ENCODE assay signal across 8 cellular contexts in genomic region chr20:58017237-58017969, GRCh38.
DNase-seq lines count a peak whose midpoint lies in the region; ATAC-seq, FAIRE-seq and TF ChIP-seq lines count a peak whose summit lies in the region.

No MANE protein-coding gene starts in this region.

- TF ChIP-seq POLR2A in A549 (IDR thresholded peaks at IDR 0.05; ENCODE audit: low read length), result no peak

- peaks cover 8% of the 10 kb centered on the region for H3K9me3 ChIP-seq in A549

- peak overlapping the region; percentile 96 to 97 for H3K27ac ChIP-seq in A549

- WGBS in A549 (ENCODE audit: missing lambda C conversion rate), result 7% methylated on average over 19 of the region's 20 CpGs

- peak; percentile 90 to 98 for TF ChIP-seq EP300 in A549 (IDR thresholded peaks at IDR 0.05)

- TF ChIP-seq RAD21 in A549 (conservative IDR thresholded peaks at IDR 0.05 in 1 of 2, IDR thresholded peaks at IDR 0.05 in 1 of 2), result peak; percentile 36 to 43; a peak in 4 of 5 replicates

- ATAC-seq in A549 (peak; percentile 69 to 75), GM18858 (IDR thresholded peaks at IDR 0.05; ENCODE audit: unreplicated experiment) (no peak), GM18511 (IDR thresholded peaks at IDR 0.05; ENCODE audit: unreplicated experiment) (no peak), HG02981 (IDR thresholded peaks at IDR 0.05; ENCODE audit: unreplicated experiment) (no peak), HG03025 (IDR thresholded peaks at IDR 0.05; ENCODE audit: low FRiP score, unreplicated experiment) (no peak)

- H3K4me3 ChIP-seq in A549, result no peak overlapping the region

- no peak for TF ChIP-seq CTCF in A549 (IDR thresholded peaks at IDR 0.05)

- POLR2A ChIA-PET in A549 (lab: Yijun Ruan, JAX), result interaction anchor here (0.6 to 1.1 kb wide), 2 partner anchors 37 to 320 kb away, joined by 3 to 4 read pairs; no protein-coding TSS in a partner anchor

- DNase-seq in A549 (ENCODE audit: low read depth in 1 of 2, low spot score in 1 of 2), result peak; percentile 90 to 94
- peak; percentile 89 for DNase-seq in NCI-H146 (lab: John Stamatoyannopoulos, UW)
- peak; percentile 78 for DNase-seq in dedifferentiated amniotic fluid mesenchymal stem cell (ENCODE audit: extremely low spot score)
- DNase-seq in mesenteric fat pad (ENCODE audit: low spot score), result peak; percentile 84

- H3K4me1 ChIP-seq in A549, result peaks cover 69% of the 10 kb centered on the region

- peak overlapping the region; percentile 69 for H3K4me2 ChIP-seq in A549

- FAIRE-seq in A549 (lab: Jason Lieb, UNC), result peak; percentile 96

- CTCF ChIA-PET in A549 (lab: Yijun Ruan, JAX), result interaction anchor here (1.1 kb wide), 1 partner anchor 164 kb away, joined by 3 read pairs; no protein-coding TSS in a partner anchor

TF ChIP-seq in A549, 52 proteins besides CTCF, POLR2A, EP300 and RAD21 (continues in another document):
- TF ChIP-seq FOSL2 (IDR thresholded peaks at IDR 0.05), result peak; percentile 40
- peak; percentile 53 for TF ChIP-seq FOSL2 (CRISPR knock-in tag; IDR thresholded peaks at IDR 0.05)
- peak; percentile 55; the same call in 1 of the 2 replicates for TF ChIP-seq PBX3 (IDR thresholded peaks at IDR 0.05)
- no peak for TF ChIP-seq RNF2 (IDR thresholded peaks at IDR 0.05; ENCODE audit: borderline replicate concordance, low read depth)
- TF ChIP-seq MAFK (IDR thresholded peaks at IDR 0.05; ENCODE audit: partially characterized antibody), result peak; percentile 61
- no peak for TF ChIP-seq TFCP2L1 (CRISPR knock-in tag; IDR thresholded peaks at IDR 0.05)
- no peak for TF ChIP-seq RCOR1 (IDR thresholded peaks at IDR 0.05; ENCODE audit: low read depth, low read length)
- TF ChIP-seq CBX8 (IDR thresholded peaks at IDR 0.05), result no peak
- TF ChIP-seq RFX5 (IDR thresholded peaks at IDR 0.05), result no peak
- TF ChIP-seq, protein P1, sequence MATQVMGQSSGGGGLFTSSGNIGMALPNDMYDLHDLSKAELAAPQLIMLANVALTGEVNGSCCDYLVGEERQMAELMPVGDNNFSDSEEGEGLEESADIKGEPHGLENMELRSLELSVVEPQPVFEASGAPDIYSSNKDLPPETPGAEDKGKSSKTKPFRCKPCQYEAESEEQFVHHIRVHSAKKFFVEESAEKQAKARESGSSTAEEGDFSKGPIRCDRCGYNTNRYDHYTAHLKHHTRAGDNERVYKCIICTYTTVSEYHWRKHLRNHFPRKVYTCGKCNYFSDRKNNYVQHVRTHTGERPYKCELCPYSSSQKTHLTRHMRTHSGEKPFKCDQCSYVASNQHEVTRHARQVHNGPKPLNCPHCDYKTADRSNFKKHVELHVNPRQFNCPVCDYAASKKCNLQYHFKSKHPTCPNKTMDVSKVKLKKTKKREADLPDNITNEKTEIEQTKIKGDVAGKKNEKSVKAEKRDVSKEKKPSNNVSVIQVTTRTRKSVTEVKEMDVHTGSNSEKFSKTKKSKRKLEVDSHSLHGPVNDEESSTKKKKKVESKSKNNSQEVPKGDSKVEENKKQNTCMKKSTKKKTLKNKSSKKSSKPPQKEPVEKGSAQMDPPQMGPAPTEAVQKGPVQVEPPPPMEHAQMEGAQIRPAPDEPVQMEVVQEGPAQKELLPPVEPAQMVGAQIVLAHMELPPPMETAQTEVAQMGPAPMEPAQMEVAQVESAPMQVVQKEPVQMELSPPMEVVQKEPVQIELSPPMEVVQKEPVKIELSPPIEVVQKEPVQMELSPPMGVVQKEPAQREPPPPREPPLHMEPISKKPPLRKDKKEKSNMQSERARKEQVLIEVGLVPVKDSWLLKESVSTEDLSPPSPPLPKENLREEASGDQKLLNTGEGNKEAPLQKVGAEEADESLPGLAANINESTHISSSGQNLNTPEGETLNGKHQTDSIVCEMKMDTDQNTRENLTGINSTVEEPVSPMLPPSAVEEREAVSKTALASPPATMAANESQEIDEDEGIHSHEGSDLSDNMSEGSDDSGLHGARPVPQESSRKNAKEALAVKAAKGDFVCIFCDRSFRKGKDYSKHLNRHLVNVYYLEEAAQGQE (IDR thresholded peaks at IDR 0.05), result no peak
- TF ChIP-seq POLR2AphosphoS2 (conservative IDR thresholded peaks at IDR 0.05; ENCODE audit: low read length), result no peak
- TF ChIP-seq USF2 (IDR thresholded peaks at IDR 0.05), result no peak
- TF ChIP-seq PHF8 (IDR thresholded peaks at IDR 0.05; ENCODE audit: borderline replicate concordance, low read depth), result no peak
- TF ChIP-seq ZNF302 (CRISPR knock-in tag; IDR thresholded peaks at IDR 0.05), result no peak
- no peak for TF ChIP-seq ZC3H11A (IDR thresholded peaks at IDR 0.05)
- TF ChIP-seq FOSB (CRISPR knock-in tag; IDR thresholded peaks at IDR 0.05), result no peak
- TF ChIP-seq JUN (IDR thresholded peaks at IDR 0.05), result peak; percentile 70 to 98; a peak in 3 of 5 replicates
- TF ChIP-seq SREBF2 (IDR thresholded peaks at IDR 0.05), result no peak
- TF ChIP-seq, protein P2, sequence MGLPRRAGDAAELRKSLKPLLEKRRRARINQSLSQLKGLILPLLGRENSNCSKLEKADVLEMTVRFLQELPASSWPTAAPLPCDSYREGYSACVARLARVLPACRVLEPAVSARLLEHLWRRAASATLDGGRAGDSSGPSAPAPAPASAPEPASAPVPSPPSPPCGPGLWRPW (IDR thresholded peaks at IDR 0.05), result peak; percentile 48; the same call in 1 of the 2 replicates
- TF ChIP-seq ZFP36 (IDR thresholded peaks at IDR 0.05; ENCODE audit: borderline replicate concordance, partially characterized antibody), result no peak
- no peak for TF ChIP-seq CHD2 (IDR thresholded peaks at IDR 0.05; ENCODE audit: low read length, partially characterized antibody)
- TF ChIP-seq CBX2 (IDR thresholded peaks at IDR 0.05; ENCODE audit: borderline replicate concordance, low read depth), result no peak
- TF ChIP-seq MAZ (IDR thresholded peaks at IDR 0.05; ENCODE audit: borderline replicate concordance, low read depth, low read length), result no peak
- TF ChIP-seq EHF (CRISPR knock-in tag; IDR thresholded peaks at IDR 0.05), result no peak
- no peak for TF ChIP-seq BHLHE40 (IDR thresholded peaks at IDR 0.05; ENCODE audit: low read depth, low read length)
- TF ChIP-seq, protein P3, sequence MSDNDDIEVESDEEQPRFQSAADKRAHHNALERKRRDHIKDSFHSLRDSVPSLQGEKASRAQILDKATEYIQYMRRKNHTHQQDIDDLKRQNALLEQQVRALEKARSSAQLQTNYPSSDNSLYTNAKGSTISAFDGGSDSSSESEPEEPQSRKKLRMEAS (IDR thresholded peaks at IDR 0.05), result peak; percentile 71
- no peak for TF ChIP-seq HMGXB4 (CRISPR knock-in tag; IDR thresholded peaks at IDR 0.05; ENCODE audit: borderline replicate concordance)
- TF ChIP-seq KDM1A (IDR thresholded peaks at IDR 0.05; ENCODE audit: low read depth), result no peak
- 0 out of 2 replicates have a peak, but pooled peaks have one; percentile 6 for TF ChIP-seq HOXB5 (CRISPR knock-in tag; IDR thresholded peaks at IDR 0.05)
- peak; percentile 91 for TF ChIP-seq GATA3 (IDR thresholded peaks at IDR 0.05; ENCODE audit: borderline replicate concordance)
- no peak for TF ChIP-seq TP53 (CRISPR knock-in tag; IDR thresholded peaks at IDR 0.05)
- TF ChIP-seq, protein P4, sequence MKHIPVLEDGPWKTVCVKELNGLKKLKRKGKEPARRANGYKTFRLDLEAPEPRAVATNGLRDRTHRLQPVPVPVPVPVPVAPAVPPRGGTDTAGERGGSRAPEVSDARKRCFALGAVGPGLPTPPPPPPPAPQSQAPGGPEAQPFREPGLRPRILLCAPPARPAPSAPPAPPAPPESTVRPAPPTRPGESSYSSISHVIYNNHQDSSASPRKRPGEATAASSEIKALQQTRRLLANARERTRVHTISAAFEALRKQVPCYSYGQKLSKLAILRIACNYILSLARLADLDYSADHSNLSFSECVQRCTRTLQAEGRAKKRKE (CRISPR knock-in tag; IDR thresholded peaks at IDR 0.05; ENCODE audit: low read depth), result no peak
- TF ChIP-seq HOXA7 (CRISPR knock-in tag; IDR thresholded peaks at IDR 0.05), result no peak
- no peak for TF ChIP-seq E2F6 (IDR thresholded peaks at IDR 0.05; ENCODE audit: borderline replicate concordance, low read depth)

Comparison
In these comparisons a context has a peak if more than half of its experiments do, and no peak if none do; other contexts are left out.
1. ATAC-seq: peak in A549 (2 of 2); none in GM18858 (single experiment), GM18511 (single experiment), HG02981 (single experiment) and HG03025 (single experiment).
2. Peak in every context shown above with its lines, with median percentiles within 50 percentile points of each other: DNase-seq.